Comparison of ENCODE assay signal across 8 cellular contexts in genomic region chr19:13154911-13155471, GRCh38. TPM values are rescaled to one million over a fixed set of nuclear protein-coding genes. Genes with fewer than 3 reads are reported as not detected.
A peak's percentile ranks its signal among the peaks of the same experiment; 100 is the strongest.
DNase-seq lines count a peak whose midpoint lies in the region; ATAC-seq and TF ChIP-seq lines count a peak whose summit lies in the region.

No MANE protein-coding gene starts in this region.

- H3K27ac Mint-ChIP-seq in brain: peak overlapping the region; percentile 90 to 98 (median 95)

- ATAC-seq in HG03175 (IDR thresholded peaks at IDR 0.05; ENCODE audit: unreplicated experiment) (no peak), GM21619 (IDR thresholded peaks at IDR 0.05; ENCODE audit: unreplicated experiment) (no peak)

- peak overlapping the region; percentile 94 to 98 (median 96) for H3K4me3 Mint-ChIP-seq in brain

- peaks cover 15% of the 10 kb centered on the region for H3K4me1 Mint-ChIP-seq in brain

- DNase-seq in EH (ENCODE audit: low read depth) (peak; percentile 58), LoVo (ENCODE audit: low spot score) (peak; percentile 75), UCSD-AML1 (lab: John Stamatoyannopoulos, UW; ENCODE audit: unreplicated experiment) (peak; percentile 75), iPS-NIHi7 (ENCODE audit: extremely low spot score) (peak; percentile 64)
- DNase-seq in stimulated activated CD4-positive, alpha-beta T cell treated with anti-CD3 and anti-CD28 coated beads, Interleukin-12 subunit alpha, Interleukin-12 subunit beta, amount 100 ng/mL, for 48 hours (ENCODE audit: low read depth in 2 of 3, low spot score in 1 of 3): peak; percentile 62 to 75 (median 72)

- TF ChIP-seq CTCF in brain (conservative IDR thresholded peaks at IDR 0.05): peak in 1 of 2 experiments; percentile 30

- peaks cover 0 to 14% (median 3%) of the 10 kb centered on the region in 5 experiments for H3K9me3 Mint-ChIP-seq in brain

- H3K36me3 Mint-ChIP-seq in brain: peaks cover 18% of the 10 kb centered on the region

- peaks cover 31% of the 10 kb centered on the region for H3K27me3 Mint-ChIP-seq in brain

RNA-seq across cellular contexts. Expression of gene IER2, which starts 4.8 kb away (rescaled TPM):
- polyA plus RNA-seq in brain (ENCODE audit: insufficient read depth, low read depth, low replicate concordance): 31.1 TPM

RNA-seq across cellular contexts. Expression of gene STX10, which starts 4.8 kb away (rescaled TPM):
- 74.2 TPM for polyA plus RNA-seq in brain (ENCODE audit: insufficient read depth, low read depth, low replicate concordance)

RNA-seq across cellular contexts. Expression of gene NACC1, which starts 36.9 kb away (rescaled TPM):
- 42.2 TPM for polyA plus RNA-seq in brain (ENCODE audit: insufficient read depth, low read depth, low replicate concordance)

RNA-seq across cellular contexts. Expression of gene TRMT1, which starts 38.5 kb away (rescaled TPM):
- polyA plus RNA-seq in brain (ENCODE audit: insufficient read depth, low read depth, low replicate concordance): 25.9 TPM

RNA-seq across cellular contexts. Expression of gene LYL1, which starts 52.3 kb away (rescaled TPM):
- polyA plus RNA-seq in brain (ENCODE audit: insufficient read depth, low read depth, low replicate concordance): 2.3 TPM
